8 cellular contexts compared by ENCODE assay signal in the genomic region with DNA sequence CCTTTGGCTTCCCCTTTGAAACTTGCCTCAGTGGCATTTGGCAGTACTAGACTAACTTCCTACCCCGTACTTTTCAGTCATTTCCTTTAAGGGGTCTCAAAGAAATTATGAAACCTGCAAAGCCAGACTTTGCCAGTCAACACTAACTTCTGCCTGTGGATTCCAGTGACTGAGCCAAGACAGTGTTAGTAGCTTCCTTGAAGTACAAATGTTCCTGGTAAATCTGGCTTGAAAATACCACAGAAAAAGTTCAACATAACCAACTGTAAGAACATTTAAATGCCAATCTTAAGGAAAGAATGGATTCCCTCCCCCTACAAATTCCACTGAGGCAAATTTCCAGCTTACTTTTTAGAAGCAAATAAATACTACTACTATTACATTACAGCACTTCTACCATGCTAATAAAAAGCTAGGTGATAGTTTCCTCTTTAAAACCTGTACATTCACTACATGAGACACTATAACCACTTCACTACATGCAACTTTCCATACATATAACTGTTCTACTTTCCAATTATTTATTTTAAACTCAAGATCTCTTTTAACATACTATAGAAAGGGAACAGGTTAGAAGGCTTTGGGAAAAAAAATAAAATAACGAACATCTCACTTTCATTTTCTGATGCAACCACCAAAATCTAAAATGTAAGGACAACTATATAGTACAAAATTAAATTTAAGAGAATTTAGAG. TPM values are rescaled to one million over a fixed set of nuclear protein-coding genes. Genes with fewer than 3 reads are reported as not detected.
DNase-seq lines count a peak whose midpoint lies in the region; TF ChIP-seq lines count a peak whose summit lies in the region.

No MANE protein-coding gene starts in this region.

- H3K4me1 ChIP-seq in mammary epithelial cell (ENCODE audit: insufficient read depth, low read length) (peaks cover 19% of the 10 kb centered on the region), mucosa of rectum (ENCODE audit: control insufficient read depth in 2 of 2, insufficient read depth in 2 of 2, low read length in 2 of 2) (peaks cover 14 to 19% of the 10 kb centered on the region in 2 donors)

- peak overlapping the region; percentile 98 for H3K9ac ChIP-seq in mammary epithelial cell (ENCODE audit: insufficient read depth, low read length)
- peak overlapping the region; percentile 79 to 100 for H3K9ac ChIP-seq in mucosa of rectum (ENCODE audit: low read depth in 1 of 2, low read length in 2 of 2)

- dilution Hi-C loops in mammary epithelial cell (cut with HindIII; ENCODE audit: low sequenced_read_pairs) = no loop called here

- in situ Hi-C loops in mammary epithelial cell (cut with MboI; ENCODE audit: low sequenced_read_pairs in 2 of 2) = no loop called here

- peak overlapping the region; percentile 29; the same call in 1 of the 2 replicates for H3K27ac Mint-ChIP-seq in HFFc6

- H2AFZ ChIP-seq in mammary epithelial cell (ENCODE audit: low read depth, low read length) = no peak overlapping the region

- H3K79me2 ChIP-seq in mammary epithelial cell (ENCODE audit: insufficient read depth, low read length) = peaks cover 73% of the 10 kb centered on the region

- H3K27me3 ChIP-seq in mammary epithelial cell (ENCODE audit: insufficient read depth, low read length) (no peaks in the 10 kb centered on the region), mucosa of rectum (ENCODE audit: control insufficient read depth in 2 of 2, insufficient read depth in 2 of 2, low read length in 2 of 2) (no peaks in the 10 kb centered on the region)

- H3K36me3 Mint-ChIP-seq in HFFc6 (ENCODE audit: low read depth) = no peaks in the 10 kb centered on the region; the same call in 1 of the 2 replicates

- H4K20me1 ChIP-seq in mammary epithelial cell (ENCODE audit: insufficient read depth, low read length) = no peaks in the 10 kb centered on the region

- BruUV-seq in mammary epithelial cell (replicated peaks; lab: Mats Ljungman, UMichigan) = no TSS peak

- no peaks in the 10 kb centered on the region for H3K36me3 ChIP-seq in mammary epithelial cell (ENCODE audit: insufficient read depth, low read length)
- H3K36me3 ChIP-seq in mucosa of rectum (ENCODE audit: control insufficient read depth in 2 of 2, insufficient read depth in 2 of 2, low read length in 2 of 2) = no peaks in the 10 kb centered on the region

- WGBS in mammary epithelial cell (ENCODE audit: low coverage, missing lambda C conversion rate) = 5% methylated on average over 2 of the region's 2 CpGs

- DNase-seq in AG04449 (ENCODE audit: low read depth, low spot score) (no peak), HFFc6 (no peak), mammary epithelial cell (peak; percentile 35), activated gamma-delta T cell (lab: John Stamatoyannopoulos, UW) (no peak), inferior parietal cortex (ENCODE audit: extremely low spot score) (no peak), NCI-H187 (lab: John Stamatoyannopoulos, UW) (no peak), NCI-H226 (no peak)

- H3K4me3 ChIP-seq in AG04449 (ENCODE audit: low read depth, low read length) (peak overlapping the region; percentile 86), mammary epithelial cell (replicated peaks in 1 of 3; ENCODE audit: insufficient read depth in 1 of 3, low read depth in 2 of 3, low read length in 3 of 3) (peak overlapping the region; percentile 92 to 96 (median 94)), mucosa of rectum (ENCODE audit: low read length in 2 of 2) (peak overlapping the region; percentile 96 to 99)

- POLR2A ChIA-PET in AG04449 (lab: Yijun Ruan, JAX) = no interaction called here

- intact Hi-C loops in mammary epithelial cell (cut with micrococcal nuclease) = loop anchor here (5.0 kb wide), 3 partner anchors 85 to 185 kb away; no protein-coding TSS in a partner anchor

- no peak for TF ChIP-seq CTCF in AG04449 (IDR thresholded peaks at IDR 0.05; ENCODE audit: insufficient read depth, low read length, missing control alignments)
- TF ChIP-seq CTCF in HFFc6 (IDR thresholded peaks at IDR 0.05) = no peak
- no peak for TF ChIP-seq CTCF in mammary epithelial cell (conservative IDR thresholded peaks at IDR 0.05 in 1 of 2, IDR thresholded peaks at IDR 0.05 in 1 of 2; ENCODE audit: extremely low read depth in 1 of 2, insufficient read depth in 1 of 2, low read depth in 1 of 2, low read length in 2 of 2)

- H3K9me3 ChIP-seq in mammary epithelial cell (replicated peaks; ENCODE audit: insufficient read depth, low read length) = no peaks in the 10 kb centered on the region
- no peaks in the 10 kb centered on the region for H3K9me3 ChIP-seq in mucosa of rectum (ENCODE audit: control insufficient read depth in 2 of 2, low read length in 2 of 2)

- CTCF ChIA-PET in AG04449 (lab: Yijun Ruan, JAX) (interaction anchor here (0.6 to 1.4 kb wide), 6 partner anchors 11 to 189 kb away, joined by 3 to 5 read pairs (median 3); no protein-coding TSS in a partner anchor), mammary epithelial cell (lab: Charles Lee; ENCODE audit: low non-redundant PET) (no interaction called here)

- peak overlapping the region; percentile 96 for H3K4me3 Mint-ChIP-seq in HFFc6

- peak overlapping the region; percentile 88 for H3K4me2 ChIP-seq in mammary epithelial cell (ENCODE audit: insufficient read depth, low read depth, low read length)

- peaks cover 2% of the 10 kb centered on the region for H3K27me3 Mint-ChIP-seq in HFFc6 (ENCODE audit: insufficient read depth)

- H3K27ac ChIP-seq in mammary epithelial cell (ENCODE audit: insufficient read depth, low read depth, low read length) (peak overlapping the region; percentile 94), mucosa of rectum (ENCODE audit: low read depth in 2 of 2, low read length in 2 of 2) (peak overlapping the region; percentile 40 to 99)

- H3K9me3 Mint-ChIP-seq in HFFc6 = no peaks in the 10 kb centered on the region

- peaks cover 55% of the 10 kb centered on the region for H3K4me1 Mint-ChIP-seq in HFFc6 (ENCODE audit: low read depth)

RNA-seq across cellular contexts. Expression of gene PELI1, which starts 2.4 kb away (rescaled TPM):
- total RNA-seq in HFFc6 (2021; fragmentation: NEBNext Ultra II Directional; extraction: Animal tissue kit (Norgen Biotek cat#: 25700)) = 1 to 10 TPM; 1.9 to 4.9 (median 2.8) TPM
- 10 to 100 TPM; 18.9 to 26.7 TPM for total RNA-seq in mammary epithelial cell
- 8.3 TPM for polyA plus RNA-seq in mammary epithelial cell
- 13.1 TPM for polyA minus RNA-seq in mammary epithelial cell
